In genomic region chr10:77879710-77880109, GRCh38 we compare ENCODE assay signal across 1 cellular context.
TF ChIP-seq lines count a peak whose summit lies in the region.

No MANE protein-coding gene starts in this region.

TF ChIP-seq in IMR-90, 13 proteins besides CTCF, POLR2A, EP300 and RAD21:
- TF ChIP-seq BHLHE40 (IDR thresholded peaks at IDR 0.05; ENCODE audit: low read depth, low read length) (no peak), MAFK (IDR thresholded peaks at IDR 0.05; ENCODE audit: low read depth, low read length) (no peak), CEBPB (IDR thresholded peaks at IDR 0.05; ENCODE audit: low read depth, low read length) (no peak), FOS (IDR thresholded peaks at IDR 0.05; ENCODE audit: low read depth, low read length) (no peak), MXI1 (IDR thresholded peaks at IDR 0.05; ENCODE audit: borderline replicate concordance, low read depth, low read length) (no peak), NFE2L2 (IDR thresholded peaks at IDR 0.05; ENCODE audit: low read depth, low read length) (no peak), USF2 (IDR thresholded peaks at IDR 0.05; ENCODE audit: low read depth, low read length) (no peak), RCOR1 (IDR thresholded peaks at IDR 0.05; ENCODE audit: insufficient replicate concordance, low read length) (no peak), RFX5 (IDR thresholded peaks at IDR 0.05; ENCODE audit: low read depth, low read length) (no peak), MAZ (IDR thresholded peaks at IDR 0.05; ENCODE audit: borderline replicate concordance, low read depth, low read length) (no peak), SMC3 (IDR thresholded peaks at IDR 0.05; ENCODE audit: low read depth, low read length) (no peak), ELK1 (IDR thresholded peaks at IDR 0.05; ENCODE audit: borderline replicate concordance, low read depth, low read length) (no peak), CHD1 (IDR thresholded peaks at IDR 0.05; ENCODE audit: low read depth, low read length) (no peak)
